ENCODE assay signal across 23 cellular contexts in the genomic region with DNA sequence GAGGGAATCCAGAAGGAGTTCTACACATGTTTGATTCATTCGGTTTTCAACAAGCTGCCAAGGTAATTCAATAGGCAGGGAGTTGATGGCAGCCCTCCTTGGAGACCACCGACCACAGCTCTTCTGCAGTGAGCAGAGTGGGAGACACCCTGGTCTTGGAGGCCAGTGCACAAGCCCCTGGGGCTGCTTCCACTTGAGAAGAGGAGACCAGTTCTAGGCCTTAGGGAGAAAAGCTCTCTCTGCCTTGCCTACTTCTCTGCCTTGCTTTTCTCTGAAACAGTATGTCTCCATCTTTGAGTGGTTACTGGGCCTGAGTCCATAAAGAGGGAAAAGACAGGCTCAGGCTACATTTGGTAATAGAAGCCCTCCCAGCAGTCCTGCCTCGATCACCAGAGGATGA.
"Had no signal": no experiment of that assay in that cellular context is flagged by ENCODE, and none has a peak within 500 bp of the region (broad histone marks: within the 10 kb centered on the region; RNA-seq: fewer than 3 reads in every experiment).

No MANE protein-coding gene starts in this region.

- H3K4me3 ChIP-seq: MG63 had no signal

- H3K27me3 ChIP-seq: MG63 had no signal

- H3K36me3 ChIP-seq: MG63 had no signal

- ATAC-seq: Panc1, PC-3, SK-N-SH treated with all-trans-retinoic acid at 6 μM for 48 hours had no signal

- DNase-seq: Karpas-422, KG1, MG63, NCI-H1092, NCI-H1105 treated with DMSO at 0.1 percent for 48 hours, NCI-H1417 treated with DMSO at 0.1 percent for 48 hours, NCI-H146, NCI-H1694 treated with DMSO at 0.1 percent for 48 hours, NCI-H1930, NCI-H2081, NCI-H2107, NCI-H2171, NCI-H226, NCI-H446, NCI-H510A, NCI-H524 treated with DMSO at 0.1 percent for 48 hours, NCI-H69, NCI-H774, PC-3, SHP77 had no signal

- H3K27ac ChIP-seq: RWPE1 had no signal
